In genomic region chr5:40223884-40224402, GRCh38 we compare ENCODE assay signal across 8 cellular contexts.
DNase-seq lines count a peak whose midpoint lies in the region; ATAC-seq and TF ChIP-seq lines count a peak whose summit lies in the region.

No MANE protein-coding gene starts in this region.

- H3K79me2 ChIP-seq in fibroblast of lung (ENCODE audit: control insufficient read depth, insufficient read depth, low read length) = no peaks in the 10 kb centered on the region

- H3K9me3 ChIP-seq in fibroblast of lung (ENCODE audit: control insufficient read depth, insufficient read depth, low read depth, low read length) (no peaks in the 10 kb centered on the region), aorta (ENCODE audit: control insufficient read depth, low read length) (no peaks in the 10 kb centered on the region), adrenal gland (replicated peaks in 1 of 3) (no peaks in the 10 kb centered on the region)

- TF ChIP-seq POLR2A in adrenal gland (IDR thresholded peaks at IDR 0.05) = no peak

- WGBS in aorta, 2 donors = 87 to 88% methylated on average over 5 of the region's 5 CpGs
- WGBS in adrenal gland, 4 donors = 82 to 85% (median 83%) methylated on average over 5 of the region's 5 CpGs

- TF ChIP-seq CTCF in GM12864 (IDR thresholded peaks at IDR 0.05; ENCODE audit: low read depth, low read length, missing control alignments) (no peak), fibroblast of lung (conservative IDR thresholded peaks at IDR 0.05 in 1 of 2, IDR thresholded peaks at IDR 0.05 in 1 of 2; ENCODE audit: low read depth in 1 of 2, low read length in 2 of 2) (no peak), adrenal gland (IDR thresholded peaks at IDR 0.05) (no peak)

- no peaks in the 10 kb centered on the region for H3K27me3 ChIP-seq in fibroblast of lung (ENCODE audit: control insufficient read depth, insufficient read depth, low read length)
- no peaks in the 10 kb centered on the region for H3K27me3 ChIP-seq in aorta (ENCODE audit: control insufficient read depth in 1 of 2, insufficient read depth in 2 of 2, low read length in 1 of 2)
- H3K27me3 ChIP-seq in adrenal gland = no peaks in the 10 kb centered on the region

- peak overlapping the region; percentile 63 for H3K27ac ChIP-seq in fibroblast of lung (ENCODE audit: insufficient read depth, low read length)
- no peak overlapping the region for H3K27ac ChIP-seq in aorta (ENCODE audit: low read depth in 1 of 2, low read length in 2 of 2)
- H3K27ac ChIP-seq in adrenal gland = no peak overlapping the region

- peak; percentile 56 for ATAC-seq in GM21786 (IDR thresholded peaks at IDR 0.05; ENCODE audit: unreplicated experiment)
- no peak for ATAC-seq in aorta (ENCODE audit: low FRiP score)

- H3K4me2 ChIP-seq in fibroblast of lung (ENCODE audit: extremely low read depth, insufficient read depth, low read length) = no peak overlapping the region

- no peak overlapping the region for H3K9ac ChIP-seq in fibroblast of lung (ENCODE audit: insufficient read depth, low read length)

- no peak overlapping the region for H2AFZ ChIP-seq in fibroblast of lung (ENCODE audit: low read length)

- H3K4me3 ChIP-seq in GM12864 (ENCODE audit: low read depth, low read length) = no peak overlapping the region
- no peak overlapping the region for H3K4me3 ChIP-seq in fibroblast of lung (replicated peaks in 1 of 4; ENCODE audit: control extremely low read depth in 1 of 4, insufficient read depth in 1 of 4, low read depth in 3 of 4, low read length in 4 of 4)
- no peak overlapping the region for H3K4me3 ChIP-seq in aorta (ENCODE audit: low read length in 2 of 2)
- no peak overlapping the region for H3K4me3 ChIP-seq in adrenal gland

- H3K36me3 ChIP-seq in fibroblast of lung (ENCODE audit: control insufficient read depth, insufficient read depth, low read length) (no peaks in the 10 kb centered on the region), aorta (ENCODE audit: control insufficient read depth in 1 of 2, insufficient read depth in 2 of 2, low read length in 1 of 2) (no peaks in the 10 kb centered on the region), adrenal gland (replicated peaks in 1 of 2) (no peaks in the 10 kb centered on the region)

- DNase-seq in GM12864 (ENCODE audit: low read depth) (peak; percentile 30), MV-4-11 (lab: John Stamatoyannopoulos, UW) (peak; percentile 52), fibroblast of lung (ENCODE audit: low read depth in 2 of 2) (peak; percentile 89 to 94), ureter (ENCODE audit: low spot score) (no peak), cortex of kidney (lab: John Stamatoyannopoulos, UW) (no peak), aorta (no peak), adrenal gland (no peak)

- no peaks in the 10 kb centered on the region for H4K20me1 ChIP-seq in fibroblast of lung (ENCODE audit: control insufficient read depth, extremely low read depth, insufficient read depth, low read length)

- intact Hi-C loops in aorta (cut with DNase I) (no loop called here), adrenal gland (cut with DNase I) (no loop called here)

- H3K4me1 ChIP-seq in fibroblast of lung (ENCODE audit: control insufficient read depth, extremely low read depth, insufficient read depth, low read length) (peaks cover 8% of the 10 kb centered on the region), aorta (ENCODE audit: control insufficient read depth in 1 of 2, insufficient read depth in 2 of 2, low read length in 2 of 2) (no peaks in the 10 kb centered on the region), adrenal gland (replicated peaks in 1 of 2) (no peaks in the 10 kb centered on the region)

Comparison
In these comparisons a context has a peak if more than half of its experiments do, and no peak if none do; other contexts are left out.
1. DNase-seq: peak in GM12864 (single experiment), MV-4-11 (single experiment) and fibroblast of lung (2 of 2); none in ureter (single experiment), cortex of kidney (single experiment), aorta (0 of 2) and adrenal gland (0 of 7).